11 cellular contexts compared by ENCODE assay signal in genomic region chr15:64225804-64226203, GRCh38.
"Had no signal": no experiment of that assay in that cellular context is flagged by ENCODE, and none has a peak within 500 bp of the region (broad histone marks: within the 10 kb centered on the region; RNA-seq: fewer than 3 reads in every experiment).

No MANE protein-coding gene starts in this region.

- H3K4me3 ChIP-seq: GM23248, GM23338, HAP-1 had no signal

- H3K4me3 Mint-ChIP-seq: GM23338, H9, HFFc6 had no signal

- H3K9ac ChIP-seq: GM23248 had no signal

- H3K27ac ChIP-seq: GM23248 had no signal

- DNase-seq: GM23248, GOT3, H7, H9, HCEC 1CT, HFFc6 had no signal

- FAIRE-seq: H1, H54 had no signal

- ATAC-seq: GM23338, HCT116 had no signal

- H3K9me3 Mint-ChIP-seq: HFFc6 had no signal

- H3K36me3 ChIP-seq: HAP-1 had no signal

- H3K4me2 ChIP-seq: GM23338 had no signal

- H3K27ac Mint-ChIP-seq: GM23338, H9, HFFc6 had no signal

- H3K4me1 Mint-ChIP-seq: GM23338, H9 had no signal

- H2AFZ ChIP-seq: GM23248, GM23338 had no signal
